In the genomic region with DNA sequence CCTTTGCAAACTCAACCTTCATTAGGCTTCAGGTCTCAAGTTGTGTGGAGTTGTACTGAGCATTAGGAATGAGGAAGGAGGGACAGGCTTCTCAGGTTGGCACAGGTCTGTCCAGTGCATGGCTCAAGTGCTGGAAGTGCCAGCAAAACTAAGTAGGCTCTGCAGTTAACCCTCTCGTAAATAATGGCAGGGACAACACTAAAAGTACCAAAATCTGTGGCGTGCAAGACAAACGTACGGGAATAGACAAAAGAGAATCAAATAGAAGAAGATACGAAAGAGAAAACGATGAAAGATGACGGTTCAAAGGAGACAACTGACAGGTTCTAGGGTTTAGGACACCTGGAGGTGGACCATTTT, we compare ENCODE assay signal across 8 cellular contexts. TPM values are rescaled to one million over a fixed set of nuclear protein-coding genes. Genes with fewer than 3 reads are reported as not detected.
DNase-seq lines count a peak whose midpoint lies in the region; ATAC-seq and TF ChIP-seq lines count a peak whose summit lies in the region.

No MANE protein-coding gene starts in this region.

- peak overlapping the region; percentile 79 for H3K9ac ChIP-seq in HCT116 (ENCODE audit: low read length)

- H3K27ac Mint-ChIP-seq in CD4-positive, alpha-beta T cell: peak overlapping the region; percentile 100
- H3K27ac Mint-ChIP-seq in activated CD8-positive, alpha-beta T cell treated with anti-CD3 and anti-CD28 coated beads for 36 hours: peak overlapping the region; percentile 98

- DNase-seq in CD4-positive, alpha-beta T cell: no peak
- DNase-seq in HCT116 (ENCODE audit: low read depth, low spot score) (no peak), left cardiac atrium (no peak), sigmoid colon (no peak), middle frontal gyrus (ENCODE audit: extremely low spot score, low spot score) (no peak), NOMO-1 treated with dmso at 0.1 percent for 144 hours (lab: John Stamatoyannopoulos, UW; ENCODE audit: unreplicated experiment) (no peak)
- DNase-seq in activated CD8-positive, alpha-beta T cell treated with anti-CD3 and anti-CD28 coated beads for 36 hours: no peak

- 0 to 1% methylated on average over 7 of the region's 7 CpGs for WGBS in sigmoid colon, 2 donors

- H3K79me2 ChIP-seq in HCT116 (ENCODE audit: insufficient read depth, low read length): peaks cover 40% of the 10 kb centered on the region

- no peak for TF ChIP-seq CTCF in CD4-positive, alpha-beta T cell (IDR thresholded peaks at IDR 0.05)
- no peak for TF ChIP-seq CTCF in HCT116 (IDR thresholded peaks at IDR 0.05 in 2 of 3, conservative IDR thresholded peaks at IDR 0.05 in 1 of 3; ENCODE audit: borderline replicate concordance in 1 of 3, insufficient read depth in 1 of 3, low read depth in 2 of 3, low read length in 2 of 3)
- no peak for TF ChIP-seq CTCF in activated CD8-positive, alpha-beta T cell treated with anti-CD3 and anti-CD28 coated beads for 36 hours (IDR thresholded peaks at IDR 0.05)
- no peak for TF ChIP-seq CTCF in sigmoid colon (IDR thresholded peaks at IDR 0.05)

- TF ChIP-seq EP300 in sigmoid colon (IDR thresholded peaks at IDR 0.05): no peak

- H3K27me3 ChIP-seq in CD4-positive, alpha-beta T cell (ENCODE audit: control insufficient read depth, insufficient read depth, low read length): no peaks in the 10 kb centered on the region
- H3K27me3 ChIP-seq in HCT116 (ENCODE audit: insufficient read depth, low read length): no peaks in the 10 kb centered on the region
- H3K27me3 ChIP-seq in sigmoid colon: no peaks in the 10 kb centered on the region

- no peaks in the 10 kb centered on the region for H3K9me3 Mint-ChIP-seq in CD4-positive, alpha-beta T cell
- H3K9me3 Mint-ChIP-seq in activated CD8-positive, alpha-beta T cell treated with anti-CD3 and anti-CD28 coated beads for 36 hours: no peaks in the 10 kb centered on the region

- H3K27ac ChIP-seq in CD4-positive, alpha-beta T cell (ENCODE audit: low read depth, low read length): peak overlapping the region; percentile 95
- H3K27ac ChIP-seq in HCT116 (ENCODE audit: low read depth, low read length): peak overlapping the region; percentile 90
- peak overlapping the region; percentile 94 to 97 (median 96) for H3K27ac ChIP-seq in sigmoid colon

- CTCF ChIA-PET in CD4-positive, alpha-beta T cell (lab: Charles Lee): interaction anchor here (1.3 kb wide), 1 partner anchor 97 kb away, joined by 3 read pairs; no protein-coding TSS in a partner anchor
- CTCF ChIA-PET in HCT116 (lab: Charles Lee): no interaction called here
- CTCF ChIA-PET in activated CD8-positive, alpha-beta T cell treated with anti-CD3 and anti-CD28 coated beads for 36 hours (lab: Charles Lee): interaction anchor here (1.1 to 1.6 kb wide), 3 partner anchors 46 to 256 kb away, joined by 4 to 7 read pairs (median 5); a partner anchor contains a TSS

- no peaks in the 10 kb centered on the region for H3K27me3 Mint-ChIP-seq in CD4-positive, alpha-beta T cell
- no peaks in the 10 kb centered on the region for H3K27me3 Mint-ChIP-seq in activated CD8-positive, alpha-beta T cell treated with anti-CD3 and anti-CD28 coated beads for 36 hours

- H3K4me3 Mint-ChIP-seq in CD4-positive, alpha-beta T cell: peak overlapping the region; percentile 91
- H3K4me3 Mint-ChIP-seq in activated CD8-positive, alpha-beta T cell treated with anti-CD3 and anti-CD28 coated beads for 36 hours: peak overlapping the region; percentile 80

- TF ChIP-seq POLR2A in HCT116 (IDR thresholded peaks at IDR 0.05; ENCODE audit: borderline replicate concordance, extremely low read depth, insufficient read depth, insufficient read length) (no peak), sigmoid colon (IDR thresholded peaks at IDR 0.05) (no peak)

- H3K36me3 Mint-ChIP-seq in CD4-positive, alpha-beta T cell (ENCODE audit: low read depth): peaks cover 50% of the 10 kb centered on the region
- H3K36me3 Mint-ChIP-seq in activated CD8-positive, alpha-beta T cell treated with anti-CD3 and anti-CD28 coated beads for 36 hours (ENCODE audit: low read depth): peaks cover 11% of the 10 kb centered on the region

- H3K4me3 ChIP-seq in HCT116 (replicated peaks in 1 of 2; ENCODE audit: low read depth in 1 of 2, low read length in 2 of 2): peak overlapping the region; percentile 74 to 97
- H3K4me3 ChIP-seq in sigmoid colon: peak overlapping the region; percentile 68 to 87 (median 82)

- intact Hi-C loops in CD4-positive, alpha-beta T cell (cut with DNase I, micrococcal nuclease): no loop called here
- intact Hi-C loops in HCT116 (cut with micrococcal nuclease) (no loop called here), left cardiac atrium (cut with DNase I) (loop anchor here (10.0 kb wide), 2 partner anchors 55 to 65 kb away; a partner anchor contains a TSS), sigmoid colon (cut with DNase I) (no loop called here)
- intact Hi-C loops in activated CD8-positive, alpha-beta T cell treated with anti-CD3 and anti-CD28 coated beads for 36 hours (cut with micrococcal nuclease): no loop called here

- H3K9me3 ChIP-seq in CD4-positive, alpha-beta T cell (ENCODE audit: control insufficient read depth, low read length): no peaks in the 10 kb centered on the region
- H3K9me3 ChIP-seq in HCT116 (ENCODE audit: control insufficient read depth in 1 of 2, insufficient read depth in 1 of 2, low read depth in 1 of 2, low read length in 2 of 2) (no peaks in the 10 kb centered on the region), sigmoid colon (no peaks in the 10 kb centered on the region)

- no peaks in the 10 kb centered on the region for H3K9me2 ChIP-seq in HCT116 (ENCODE audit: insufficient read depth)

- no peak for TF ChIP-seq RAD21 in HCT116 (IDR thresholded peaks at IDR 0.05; ENCODE audit: low read depth)

- H4K20me1 ChIP-seq in HCT116 (ENCODE audit: insufficient read depth): no peaks in the 10 kb centered on the region

- POLR2A ChIA-PET in CD4-positive, alpha-beta T cell (lab: Charles Lee): interaction anchor here (0.9 to 1.7 kb wide), 11 partner anchors 16 to 262 kb away, joined by 3 to 66 read pairs (median 10); a partner anchor contains a TSS
- POLR2A ChIA-PET in HCT116 (lab: Charles Lee): interaction anchor here (0.6 to 1.7 kb wide), 13 partner anchors 10 to 263 kb away, joined by 3 to 18 read pairs (median 7); a partner anchor contains a TSS
- POLR2A ChIA-PET in activated CD8-positive, alpha-beta T cell treated with anti-CD3 and anti-CD28 coated beads for 36 hours (lab: Charles Lee): interaction anchor here (0.9 to 1.6 kb wide), 19 partner anchors 9 to 278 kb away, joined by 3 to 25 read pairs (median 4); no protein-coding TSS in a partner anchor

- ATAC-seq in CD4-positive, alpha-beta T cell (ENCODE audit: poor library complexity): no peak
- ATAC-seq in HCT116: 0 out of 2 replicates have a peak, but pooled peaks have one; percentile 13
- no peak for ATAC-seq in activated CD8-positive, alpha-beta T cell treated with anti-CD3 and anti-CD28 coated beads for 36 hours
- ATAC-seq in left cardiac atrium: peak; percentile 36 to 55
- ATAC-seq in HG03439 (IDR thresholded peaks at IDR 0.05; ENCODE audit: unreplicated experiment): no peak

- H3K4me2 ChIP-seq in HCT116 (ENCODE audit: low read length): peak overlapping the region; percentile 91

- no TSS peak for BruUV-seq in HCT116 (replicated peaks; lab: Mats Ljungman, UMichigan)

- H3K4me1 Mint-ChIP-seq in CD4-positive, alpha-beta T cell (ENCODE audit: low read depth): peaks cover 66% of the 10 kb centered on the region
- H3K4me1 Mint-ChIP-seq in activated CD8-positive, alpha-beta T cell treated with anti-CD3 and anti-CD28 coated beads for 36 hours (ENCODE audit: low read depth): peaks cover 38% of the 10 kb centered on the region

- RAD21 ChIA-PET in HCT116 (lab: Charles Lee; ENCODE audit: low non-redundant PET in 1 of 2, low total read pairs in 2 of 2, uncharacterized antibody in 2 of 2, unreplicated experiment in 2 of 2): no interaction called here

- peaks cover 10 to 27% of the 10 kb centered on the region in 2 experiments; a peak in 3 of 4 replicates for H3K4me1 ChIP-seq in HCT116 (ENCODE audit: control insufficient read depth in 1 of 2, insufficient read depth in 2 of 2, low read length in 2 of 2)
- peaks cover 0 to 39% (median 28%) of the 10 kb centered on the region in 4 donors for H3K4me1 ChIP-seq in sigmoid colon

- H3K36me3 ChIP-seq in HCT116 (ENCODE audit: control insufficient read depth in 1 of 2, insufficient read depth in 2 of 2, low read length in 2 of 2): peaks cover 0 to 9% of the 10 kb centered on the region in 2 experiments; a peak in 2 of 4 replicates
- no peaks in the 10 kb centered on the region for H3K36me3 ChIP-seq in sigmoid colon

- no peak overlapping the region for H2AFZ ChIP-seq in HCT116 (ENCODE audit: low read depth, low read length, poor library complexity, severe bottlenecking)

TF ChIP-seq in HCT116, 20 proteins besides CTCF, POLR2A, EP300 and RAD21 (continues in another document):
- TF ChIP-seq, protein P1, sequence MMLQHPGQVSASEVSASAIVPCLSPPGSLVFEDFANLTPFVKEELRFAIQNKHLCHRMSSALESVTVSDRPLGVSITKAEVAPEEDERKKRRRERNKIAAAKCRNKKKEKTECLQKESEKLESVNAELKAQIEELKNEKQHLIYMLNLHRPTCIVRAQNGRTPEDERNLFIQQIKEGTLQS (IDR thresholded peaks at IDR 0.05): no peak
- TF ChIP-seq CBX3 (IDR thresholded peaks at IDR 0.05; ENCODE audit: low read depth) (no peak), POLR2AphosphoS5 (IDR thresholded peaks at IDR 0.05; ENCODE audit: low read depth, low read length) (no peak), FOSL1 (IDR thresholded peaks at IDR 0.05; ENCODE audit: low read depth) (no peak), SP1 (IDR thresholded peaks at IDR 0.05; ENCODE audit: low read depth) (no peak)

RNA-seq across cellular contexts. Expression of a gene that starts 0.6 kb away (rescaled TPM):
- 1 to 10 TPM; 7.0 to 8.6 TPM for total RNA-seq in CD4-positive, alpha-beta T cell
- total RNA-seq in HCT116 (2021; ENCODE audit: unreplicated experiment) (26.1 TPM), left cardiac atrium (10 to 100 TPM; 21.1 to 25.0 TPM), sigmoid colon (10 to 100 TPM; 27.3 to 31.7 (median 30.9) TPM)
- 14.2 and 17.7 TPM in 2 replicates for polyA plus RNA-seq in HCT116 (2012)
- 10 to 100 TPM; 15.5 to 19.1 TPM for total RNA-seq in activated CD8-positive, alpha-beta T cell treated with anti-CD3 and anti-CD28 coated beads for 36 hours
- 10 to 100 TPM; 12.0 to 12.9 (median 12.6) TPM for polyA plus RNA-seq in sigmoid colon

RNA-seq across cellular contexts. Expression of a gene that starts 5.5 kb away (rescaled TPM):
- 100 to 1,000 TPM; 110 to 111 TPM for total RNA-seq in CD4-positive, alpha-beta T cell
- total RNA-seq in HCT116 (2021; ENCODE audit: unreplicated experiment): 97.9 TPM
- 51.6 and 62.4 TPM in 2 replicates for polyA plus RNA-seq in HCT116 (2012)
- 100 to 1,000 TPM; 106 to 107 TPM for total RNA-seq in activated CD8-positive, alpha-beta T cell treated with anti-CD3 and anti-CD28 coated beads for 36 hours
- total RNA-seq in left cardiac atrium: 10 to 100 TPM; 27.1 to 31.2 TPM
- total RNA-seq in sigmoid colon: 10 to 100 TPM; 36.4 to 65.9 (median 38.7) TPM
- 10 to 100 TPM; 12.0 to 43.2 (median 15.6) TPM for polyA plus RNA-seq in sigmoid colon

RNA-seq across cellular contexts. Expression of a gene that starts 55.4 kb away (rescaled TPM):
- 10 to 100 TPM; 14.6 to 16.1 TPM for total RNA-seq in CD4-positive, alpha-beta T cell
- 27.3 TPM for total RNA-seq in HCT116 (2021; ENCODE audit: unreplicated experiment)
- 10.2 and 17.4 TPM in 2 replicates for polyA plus RNA-seq in HCT116 (2012)
- 10 to 100 TPM; 21.6 to 25.3 TPM for total RNA-seq in activated CD8-positive, alpha-beta T cell treated with anti-CD3 and anti-CD28 coated beads for 36 hours
- 1 to 10 TPM; 5.4 to 9.1 TPM for total RNA-seq in left cardiac atrium
- 10 to 100 TPM in 3 of 4 donors, 1 to 10 TPM in 1; 8.0 to 27.8 (median 16.7) TPM for total RNA-seq in sigmoid colon
- 10 to 100 TPM in 1 of 3 donors, 1 to 10 TPM in 2; 8.3 to 12.2 (median 9.6) TPM for polyA plus RNA-seq in sigmoid colon

Comparison
In these comparisons a context has a peak if more than half of its experiments do, and no peak if none do; other contexts are left out.
1. ATAC-seq: peak in HCT116 (single experiment) and left cardiac atrium (2 of 2); none in CD4-positive, alpha-beta T cell (single experiment), activated CD8-positive, alpha-beta T cell treated with anti-CD3 and anti-CD28 coated beads for 36 hours (single experiment) and HG03439 (single experiment).
2. intact Hi-C loops: an anchor here in left cardiac atrium (10.0 kb wide); none called in CD4-positive, alpha-beta T cell, HCT116, activated CD8-positive, alpha-beta T cell treated with anti-CD3 and anti-CD28 coated beads for 36 hours and sigmoid colon.
3. Peak in every context shown above with its lines, with median percentiles within 50 percentile points of each other: H3K27ac ChIP-seq.